8 cellular contexts compared by ENCODE assay signal in genomic region chr5:149271195-149271716, GRCh38. TPM values are rescaled to one million over a fixed set of nuclear protein-coding genes. Genes with fewer than 3 reads are reported as not detected.
DNase-seq lines count a peak whose midpoint lies in the region; ATAC-seq and TF ChIP-seq lines count a peak whose summit lies in the region.

No MANE protein-coding gene starts in this region.

- WGBS in right cardiac atrium: 5% methylated on average over 40 of the region's 40 CpGs

- intact Hi-C loops in right cardiac atrium (cut with DNase I): no loop called here

- no peak for TF ChIP-seq CTCF in HFF-Myc (IDR thresholded peaks at IDR 0.05; ENCODE audit: low read depth, low read length, missing control alignments)

- H3K9me3 ChIP-seq in right cardiac atrium (ENCODE audit: control insufficient read depth, low read length): no peaks in the 10 kb centered on the region

- DNase-seq in HFF-Myc (ENCODE audit: extremely low read depth, low read depth) (no peak), right cardiac atrium (no peak), GOT3 (lab: John Stamatoyannopoulos, UW) (no peak), NCI-H2081 treated with DMSO at 0.1 percent for 48 hours (lab: John Stamatoyannopoulos, UW) (no peak)
- DNase-seq in activated CD8-positive, alpha-beta memory T cell treated with anti-CD3 and anti-CD28 coated beads for 24 hours: peak; percentile 61

- H3K4me3 ChIP-seq in HFF-Myc (replicated peaks; ENCODE audit: low read depth, low read length) (peak overlapping the region; percentile 54), right cardiac atrium (ENCODE audit: low read length) (peak overlapping the region; percentile 74), skin epidermis (peak overlapping the region; percentile 30 to 55 (median 44))

- H3K27ac ChIP-seq in right cardiac atrium (ENCODE audit: low read length) (peak overlapping the region; percentile 77), skin epidermis (peak overlapping the region in 17 of 21 experiments; percentile 43 to 85 (median 63))

- no peaks in the 10 kb centered on the region for H3K27me3 ChIP-seq in right cardiac atrium (ENCODE audit: control insufficient read depth, insufficient read depth)

- H3K4me1 ChIP-seq in right cardiac atrium (ENCODE audit: control insufficient read depth, insufficient read depth, low read length): peaks cover 2% of the 10 kb centered on the region

- ATAC-seq in right cardiac atrium: no peak
- no peak for ATAC-seq in GM19395 (IDR thresholded peaks at IDR 0.05; ENCODE audit: unreplicated experiment)
- no peak for ATAC-seq in HG02938 (IDR thresholded peaks at IDR 0.05; ENCODE audit: unreplicated experiment)

RNA-seq across cellular contexts. Expression of gene AFAP1L1, which starts 0.4 kb away (rescaled TPM):
- 10 to 100 TPM; 36.9 to 59.7 (median 42.7) TPM for total RNA-seq in right cardiac atrium
- 26.2 TPM for polyA plus RNA-seq in right cardiac atrium
